In genomic region chr20:9500121-9500911, GRCh38 we compare ENCODE assay signal across 14 cellular contexts. TPM values are rescaled to one million over a fixed set of nuclear protein-coding genes. Genes with fewer than 3 reads are reported as not detected.
DNase-seq lines count a peak whose midpoint lies in the region; ATAC-seq and TF ChIP-seq lines count a peak whose summit lies in the region.
"Had no signal": no experiment of that assay in that cellular context is flagged by ENCODE, and none has a peak within 500 bp of the region (broad histone marks: within the 10 kb centered on the region; RNA-seq: fewer than 3 reads in every experiment).

No MANE protein-coding gene starts in this region.

- ATAC-seq in GM18861 (IDR thresholded peaks at IDR 0.05; ENCODE audit: unreplicated experiment) (peak; percentile 70), GM21786 (IDR thresholded peaks at IDR 0.05; ENCODE audit: unreplicated experiment) (peak; percentile 47), natural killer cell (no peak), left lobe of liver (no peak)
- ATAC-seq: foreskin keratinocyte had no signal

- TF ChIP-seq CTCF in NB4 (IDR thresholded peaks at IDR 0.05; ENCODE audit: low read depth, low read length) (no peak), natural killer cell (IDR thresholded peaks at IDR 0.05) (no peak)

- no peak for TF ChIP-seq POLR2A in NB4 (IDR thresholded peaks at IDR 0.05; ENCODE audit: extremely low read depth, insufficient read length)

- intact Hi-C loops in natural killer cell (cut with micrococcal nuclease), result no loop called here

- no peak overlapping the region for H3K4me3 ChIP-seq in NB4 (ENCODE audit: low read depth, low read length)

- peak; percentile 68 for DNase-seq in NB4 (ENCODE audit: low read depth)
- DNase-seq in midbrain (lab: John Stamatoyannopoulos, UW), result peak; percentile 19
- no peak for DNase-seq in natural killer cell
- DNase-seq in NCI-H524 (lab: John Stamatoyannopoulos, UW), result no peak
- no peak for DNase-seq in stimulated activated CD4-positive, alpha-beta T cell treated with anti-CD3 and anti-CD28 coated beads, Interleukin-2, amount 100 ng/mL, for 48 hours
- no peak for DNase-seq in left lobe of liver (ENCODE audit: low spot score)
- DNase-seq: activated CD8-positive, alpha-beta memory T cell treated with anti-CD3 and anti-CD28 coated beads for 24 hours; activated naive CD8-positive, alpha-beta T cell treated with anti-CD3 and anti-CD28 coated beads for 36 hours; foreskin keratinocyte; NCI-H526; stimulated activated CD4-positive, alpha-beta T cell treated with anti-CD3 and anti-CD28 coated beads, Interleukin-4, amount 100 ng/mL, for 4 hours had no signal

- H3K4me1 Mint-ChIP-seq in natural killer cell, result no peaks in the 10 kb centered on the region
- H3K4me1 Mint-ChIP-seq: activated naive CD8-positive, alpha-beta T cell treated with anti-CD3 and anti-CD28 coated beads for 36 hours had no signal

- H3K4me3 Mint-ChIP-seq in natural killer cell, result no peak overlapping the region
- H3K4me3 Mint-ChIP-seq: activated naive CD8-positive, alpha-beta T cell treated with anti-CD3 and anti-CD28 coated beads for 36 hours; dendritic cell treated with granulocyte-macrophage colony-stimulating factor and Interleukin-4, amounts not matched to agents 40 ng/mL and 50 ng/mL, for 4 days had no signal

- peaks cover 0 to 6% of the 10 kb centered on the region in 2 donors for H3K27me3 Mint-ChIP-seq in natural killer cell (ENCODE audit: low read depth in 2 of 2)

- H3K9me3 Mint-ChIP-seq in natural killer cell, result peaks cover 0 to 6% of the 10 kb centered on the region in 2 donors
- H3K9me3 Mint-ChIP-seq: activated naive CD8-positive, alpha-beta T cell treated with anti-CD3 and anti-CD28 coated beads for 36 hours had no signal

- no peaks in the 10 kb centered on the region for H3K36me3 Mint-ChIP-seq in natural killer cell
- H3K36me3 Mint-ChIP-seq: activated naive CD8-positive, alpha-beta T cell treated with anti-CD3 and anti-CD28 coated beads for 36 hours had no signal

- no peak overlapping the region for H3K27ac Mint-ChIP-seq in natural killer cell
- H3K27ac Mint-ChIP-seq: activated naive CD8-positive, alpha-beta T cell treated with anti-CD3 and anti-CD28 coated beads for 36 hours; dendritic cell treated with granulocyte-macrophage colony-stimulating factor and Interleukin-4, amounts not matched to agents 40 ng/mL and 50 ng/mL, for 4 days had no signal

RNA-seq across cellular contexts. Expression of gene LAMP5, which starts 14.1 kb away (rescaled TPM):
- total RNA-seq in natural killer cell, result under 1 TPM in 1 of 3 donors, not detected in 2; 0.23 TPM
- not detected for total RNA-seq in left lobe of liver
- total RNA-seq: activated naive CD8-positive, alpha-beta T cell treated with anti-CD3 and anti-CD28 coated beads for 36 hours; foreskin keratinocyte had no signal

Comparison
In these comparisons a context has a peak if more than half of its experiments do, and no peak if none do; other contexts are left out.
1. ATAC-seq: peak in GM18861 (single experiment) and GM21786 (single experiment); none in natural killer cell (0 of 3) and left lobe of liver (single experiment).
2. DNase-seq: peak in NB4 (single experiment) and midbrain (single experiment); none in natural killer cell (single experiment), NCI-H524 (0 of 2), stimulated activated CD4-positive, alpha-beta T cell treated with anti-CD3 and anti-CD28 coated beads, Interleukin-2, amount 100 ng/mL, for 48 hours (0 of 2) and left lobe of liver (single experiment).